Comparison of ENCODE assay signal across 17 cellular contexts in genomic region chr3:78048698-78049097, GRCh38.
DNase-seq lines count a peak whose midpoint lies in the region; ATAC-seq lines count a peak whose summit lies in the region.
"Had no signal": no experiment of that assay in that cellular context is flagged by ENCODE, and none has a peak within 500 bp of the region (broad histone marks: within the 10 kb centered on the region; RNA-seq: fewer than 3 reads in every experiment).

No MANE protein-coding gene starts in this region.

- ATAC-seq in GM21717 (IDR thresholded peaks at IDR 0.05; ENCODE audit: unreplicated experiment) (peak; percentile 85), HG02759 (IDR thresholded peaks at IDR 0.05; ENCODE audit: unreplicated experiment) (no peak)
- ATAC-seq: stimulated activated naive B cell treated with anti-CD40 and anti-IgM and Interleukin-4, amounts not matched to agents 10 μg/mL and 1 μg/mL and 100 μg/mL, for 72 hours had no signal

- DNase-seq in DMS53 treated with DMSO at 0.1 percent for 48 hours (lab: John Stamatoyannopoulos, UW; ENCODE audit: unreplicated experiment) (peak; percentile 1), NCI-H2107 (lab: John Stamatoyannopoulos, UW) (peak; percentile 3), dermis blood vessel endothelial cell (peak; percentile 4), GM03348 (ENCODE audit: low spot score) (no peak), DMS153 (lab: John Stamatoyannopoulos, UW) (no peak), medulla oblongata (ENCODE audit: extremely low spot score) (no peak)
- DNase-seq: activated CD4-positive, alpha-beta memory T cell treated with anti-CD3 and anti-CD28 coated beads, Interleukin-2, amount 10 ng/mL, durations not matched to agents 7 days and 5 days; activated gamma-delta T cell; effector CD4-positive, alpha-beta T cell; mesendoderm; NCI-H1417 treated with DMSO at 0.1 percent for 48 hours; NCI-H510A; Right ventricle myocardium superior; stimulated activated naive B cell treated with anti-CD40 and anti-IgM and Interleukin-4, amounts not matched to agents 10 μg/mL and 1 μg/mL and 100 μg/mL, for 72 hours; T1000 had no signal

Comparison
In these comparisons a context has a peak if more than half of its experiments do, and no peak if none do; other contexts are left out.
1. DNase-seq: peak in DMS53 treated with DMSO at 0.1 percent for 48 hours (single experiment), NCI-H2107 (single experiment) and dermis blood vessel endothelial cell (single experiment); none in GM03348 (single experiment), DMS153 (single experiment) and medulla oblongata (single experiment).